In the genomic region with DNA sequence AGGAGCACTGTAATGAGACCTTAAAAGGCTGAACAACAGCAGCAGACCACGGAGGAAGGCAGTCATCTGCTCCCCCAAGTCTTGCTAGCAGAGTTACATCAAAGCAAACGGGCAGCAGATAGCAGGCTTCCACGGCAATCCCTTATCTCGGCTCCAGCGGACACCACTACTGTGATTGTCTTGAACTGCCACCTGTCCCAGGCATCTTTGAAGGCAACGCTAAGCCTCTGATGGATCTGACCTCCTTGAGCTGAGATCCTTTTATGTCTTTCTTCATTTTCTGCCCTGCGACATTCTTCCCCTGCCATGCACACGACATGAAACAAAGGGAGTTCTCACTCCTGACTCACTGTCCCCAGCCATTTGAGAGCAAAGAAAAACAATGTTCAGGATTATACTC, we compare ENCODE assay signal across 29 cellular contexts.
"Had no signal": no experiment of that assay in that cellular context is flagged by ENCODE, and none has a peak within 500 bp of the region (broad histone marks: within the 10 kb centered on the region; RNA-seq: fewer than 3 reads in every experiment).

No MANE protein-coding gene starts in this region.

- DNase-seq: activated CD4-positive, alpha-beta memory T cell treated with anti-CD3 and anti-CD28 coated beads for 36 hours; activated CD4-positive, alpha-beta T cell treated with anti-CD3 and anti-CD28 coated beads, Interleukin-2, amount 10 ng/mL, durations not matched to agents 24 days and 14 days; activated CD8-positive, alpha-beta memory T cell treated with anti-CD3 and anti-CD28 coated beads, Interleukin-2, amount 50 U/mL, for 4 hours; activated effector memory CD4-positive, alpha-beta T cell treated with anti-CD3 and anti-CD28 coated beads, Interleukin-2, amount 50 U/mL, for 16 hours; activated naive CD4-positive, alpha-beta T cell treated with anti-CD3 and anti-CD28 coated beads for 36 hours; activated naive CD8-positive, alpha-beta T cell treated with anti-CD3 and anti-CD28 coated beads for 36 hours; activated T-cell treated with anti-CD3 and anti-CD28 coated beads, Interleukin-2, amount 50 U/mL, for 1 hour; adrenal gland; aorta; body of pancreas; caudate nucleus; effector CD4-positive, alpha-beta T cell; esophagus squamous epithelium; foreskin melanocyte; heart right ventricle; left lung; lower lobe of right lung; naive B cell; small intestine; stimulated activated CD4-positive, alpha-beta T cell treated with anti-CD3 and anti-CD28 coated beads, Interleukin-4, amount 100 ng/mL, for 24 hours; stimulated activated naive CD8-positive, alpha-beta T cell treated with anti-CD3 and anti-CD28 coated beads, Interleukin-15, amount 100 ng/mL, for 72 hours; substantia nigra; T-helper 1 cell had no signal

- H3K4me3 ChIP-seq: adrenal gland, body of pancreas, esophagus squamous epithelium, heart right ventricle, left lung, lower lobe of right lung had no signal

- H3K27me3 ChIP-seq: adrenal gland, body of pancreas, esophagus squamous epithelium, heart right ventricle, left lung had no signal

- H3K27ac Mint-ChIP-seq: activated CD4-positive, alpha-beta memory T cell treated with anti-CD3 and anti-CD28 coated beads for 36 hours; activated CD4-positive, alpha-beta T cell treated with anti-CD3 and anti-CD28 coated beads, Interleukin-2, amount 10 ng/mL, durations not matched to agents 24 days and 14 days; activated naive CD4-positive, alpha-beta T cell treated with anti-CD3 and anti-CD28 coated beads for 36 hours; activated naive CD8-positive, alpha-beta T cell treated with anti-CD3 and anti-CD28 coated beads for 36 hours; activated T-helper 1 cell treated with anti-CD3 and anti-CD28 coated beads, Interleukin-12 subunit alpha, Interleukin-12 subunit beta, Interleukin-2, Interleukin-4 antibody, amounts not matched to agents 30 ng/mL and 10 ng/mL and 1 ng/mL, durations not matched to agents 14 hours and 24 hours and 36 hours; naive B cell; progenitor cell of endocrine pancreas; stimulated activated effector memory CD8-positive, alpha-beta T cell treated with anti-CD3 and anti-CD28 coated beads, Interleukin-12 subunit alpha, Interleukin-12 subunit beta, amount 100 ng/mL, for 72 hours; stimulated activated naive CD8-positive, alpha-beta T cell treated with anti-CD3 and anti-CD28 coated beads, Interleukin-15, amount 100 ng/mL, for 72 hours; T-helper 2 cell treated with Interferon-gamma antibody and Interleukin-4, amounts not matched to agents 5 μg/mL and 100 μg/mL, for 36 hours had no signal

- H3K4me1 Mint-ChIP-seq: naive B cell; stimulated activated effector memory CD8-positive, alpha-beta T cell treated with anti-CD3 and anti-CD28 coated beads, Interleukin-12 subunit alpha, Interleukin-12 subunit beta, amount 100 ng/mL, for 72 hours had no signal

- H3K36me3 ChIP-seq: adrenal gland, heart right ventricle, left lung, lower lobe of right lung, neutrophil had no signal

- H3K27ac ChIP-seq: adrenal gland, body of pancreas, epithelial cell of prostate, esophagus squamous epithelium, heart right ventricle, left lung, lower lobe of right lung, neutrophil had no signal

- H3K4me3 Mint-ChIP-seq: activated CD4-positive, alpha-beta memory T cell treated with anti-CD3 and anti-CD28 coated beads for 36 hours; activated CD4-positive, alpha-beta T cell treated with anti-CD3 and anti-CD28 coated beads, Interleukin-2, amount 10 ng/mL, durations not matched to agents 24 days and 14 days; activated naive CD4-positive, alpha-beta T cell treated with anti-CD3 and anti-CD28 coated beads for 36 hours; activated naive CD8-positive, alpha-beta T cell treated with anti-CD3 and anti-CD28 coated beads for 36 hours; activated T-helper 1 cell treated with anti-CD3 and anti-CD28 coated beads, Interleukin-12 subunit alpha, Interleukin-12 subunit beta, Interleukin-2, Interleukin-4 antibody, amounts not matched to agents 30 ng/mL and 10 ng/mL and 1 ng/mL, durations not matched to agents 14 hours and 24 hours and 36 hours; naive B cell; stimulated activated effector memory CD8-positive, alpha-beta T cell treated with anti-CD3 and anti-CD28 coated beads, Interleukin-12 subunit alpha, Interleukin-12 subunit beta, amount 100 ng/mL, for 72 hours; stimulated activated naive CD8-positive, alpha-beta T cell treated with anti-CD3 and anti-CD28 coated beads, Interleukin-15, amount 100 ng/mL, for 72 hours; T-helper 2 cell treated with Interferon-gamma antibody and Interleukin-4, amounts not matched to agents 5 μg/mL and 100 μg/mL, for 36 hours had no signal

- H3K27me3 Mint-ChIP-seq: activated CD4-positive, alpha-beta memory T cell treated with anti-CD3 and anti-CD28 coated beads for 36 hours; activated CD4-positive, alpha-beta T cell treated with anti-CD3 and anti-CD28 coated beads, Interleukin-2, amount 10 ng/mL, durations not matched to agents 24 days and 14 days; stimulated activated naive CD8-positive, alpha-beta T cell treated with anti-CD3 and anti-CD28 coated beads, Interleukin-15, amount 100 ng/mL, for 72 hours had no signal

- H3K4me1 ChIP-seq: adrenal gland, body of pancreas, esophagus squamous epithelium, heart right ventricle, left lung had no signal

- H3K9me3 ChIP-seq: adrenal gland, body of pancreas, esophagus squamous epithelium, left lung, lower lobe of right lung, neutrophil had no signal

- H3K36me3 Mint-ChIP-seq: activated CD4-positive, alpha-beta memory T cell treated with anti-CD3 and anti-CD28 coated beads for 36 hours; activated naive CD8-positive, alpha-beta T cell treated with anti-CD3 and anti-CD28 coated beads for 36 hours; stimulated activated effector memory CD8-positive, alpha-beta T cell treated with anti-CD3 and anti-CD28 coated beads, Interleukin-12 subunit alpha, Interleukin-12 subunit beta, amount 100 ng/mL, for 72 hours had no signal

- H3K9me3 Mint-ChIP-seq: activated CD4-positive, alpha-beta memory T cell treated with anti-CD3 and anti-CD28 coated beads for 36 hours; activated CD4-positive, alpha-beta T cell treated with anti-CD3 and anti-CD28 coated beads, Interleukin-2, amount 10 ng/mL, durations not matched to agents 24 days and 14 days; activated naive CD4-positive, alpha-beta T cell treated with anti-CD3 and anti-CD28 coated beads for 36 hours; activated T-helper 1 cell treated with anti-CD3 and anti-CD28 coated beads, Interleukin-12 subunit alpha, Interleukin-12 subunit beta, Interleukin-2, Interleukin-4 antibody, amounts not matched to agents 30 ng/mL and 10 ng/mL and 1 ng/mL, durations not matched to agents 14 hours and 24 hours and 36 hours; T-helper 2 cell treated with Interferon-gamma antibody and Interleukin-4, amounts not matched to agents 5 μg/mL and 100 μg/mL, for 36 hours had no signal
